In genomic region chr12:2212537-2212936, GRCh38 we compare ENCODE assay signal across 28 cellular contexts.
DNase-seq lines count a peak whose midpoint lies in the region; ATAC-seq and TF ChIP-seq lines count a peak whose summit lies in the region.
"Had no signal": no experiment of that assay in that cellular context is flagged by ENCODE, and none has a peak within 500 bp of the region (broad histone marks: within the 10 kb centered on the region; RNA-seq: fewer than 3 reads in every experiment).

No MANE protein-coding gene starts in this region.

- no peak overlapping the region for H2AFZ ChIP-seq in neural cell (ENCODE audit: low read depth, low read length)
- H2AFZ ChIP-seq: GM23248 had no signal

- intact Hi-C loops in left ventricle myocardium inferior (cut with micrococcal nuclease) (no loop called here), Right ventricle myocardium superior (cut with DNase I) (no loop called here), dorsolateral prefrontal cortex (cut with DNase I) (no loop called here)

- TF ChIP-seq RAD21 in neural cell (conservative IDR thresholded peaks at IDR 0.05) = no peak

- no peaks in the 10 kb centered on the region for H3K79me2 ChIP-seq in neural cell (replicated peaks; ENCODE audit: insufficient read depth, low read length)

- H3K4me3 ChIP-seq in left ventricle myocardium inferior = no peak overlapping the region
- H3K4me3 ChIP-seq in dorsolateral prefrontal cortex = peak overlapping the region in 1 of 59 donors; percentile 5
- peak overlapping the region; percentile 60 for H3K4me3 ChIP-seq in neural cell (ENCODE audit: low read length)
- H3K4me3 ChIP-seq: A549, breast epithelium, colonic mucosa, GM23248, lower lobe of right lung, prostate gland, SJSA1, testis had no signal

- H3K27me3 ChIP-seq in left ventricle myocardium inferior (ENCODE audit: low read depth) (no peaks in the 10 kb centered on the region), dorsolateral prefrontal cortex (no peaks in the 10 kb centered on the region), neural cell (ENCODE audit: insufficient read depth, low read depth, low read length) (no peaks in the 10 kb centered on the region)
- H3K27me3 ChIP-seq: breast epithelium, colonic mucosa, SJSA1, testis had no signal

- H4K20me1 ChIP-seq in neural cell (ENCODE audit: insufficient read depth) = no peaks in the 10 kb centered on the region

- no peak for TF ChIP-seq CTCF in left ventricle myocardium inferior (IDR thresholded peaks at IDR 0.05; ENCODE audit: borderline replicate concordance)
- no peak for TF ChIP-seq CTCF in dorsolateral prefrontal cortex (IDR thresholded peaks at IDR 0.05 in 54 of 56, conservative IDR thresholded peaks at IDR 0.05 in 2 of 56; ENCODE audit: low read depth in 1 of 56, partially characterized antibody in 56 of 56)
- TF ChIP-seq CTCF in neural cell (IDR thresholded peaks at IDR 0.05; ENCODE audit: poor library complexity, severe bottlenecking) = no peak

- H3K9me3 ChIP-seq in left ventricle myocardium inferior (replicated peaks) (no peaks in the 10 kb centered on the region), neural cell (ENCODE audit: low read length) (no peaks in the 10 kb centered on the region)
- H3K9me3 ChIP-seq: A549, breast epithelium, colonic mucosa, lower lobe of right lung, prostate gland, SJSA1, testis had no signal

- H3K36me3 ChIP-seq in left ventricle myocardium inferior (no peaks in the 10 kb centered on the region), neural cell (ENCODE audit: insufficient read depth, low read length) (no peaks in the 10 kb centered on the region)
- H3K36me3 ChIP-seq: breast epithelium, colonic mucosa, lower lobe of right lung, prostate gland had no signal

- peak overlapping the region; percentile 81 for H3K27ac ChIP-seq in left ventricle myocardium inferior (replicated peaks)
- H3K27ac ChIP-seq in dorsolateral prefrontal cortex = peak overlapping the region in 54 of 59 donors; percentile 33 to 91 (median 78)
- peak overlapping the region; percentile 98 for H3K27ac ChIP-seq in neural cell (ENCODE audit: low read length)
- H3K27ac ChIP-seq: A549, breast epithelium, colonic mucosa, GM23248, lower lobe of right lung, prostate gland, SJSA1, testis had no signal

- no peak for TF ChIP-seq EP300 in neural cell (conservative IDR thresholded peaks at IDR 0.05; ENCODE audit: poor library complexity, severe bottlenecking)

- DNase-seq in left ventricle myocardium inferior (no peak), Right ventricle myocardium superior (no peak), dorsolateral prefrontal cortex (no peak), inferior parietal cortex (ENCODE audit: extremely low spot score) (no peak), ecto neural progenitor cell (ENCODE audit: low spot score) (no peak), T-helper 2 cell (no peak)
- no peak for DNase-seq in activated naive CD4-positive, alpha-beta T cell treated with anti-CD3 and anti-CD28 coated beads, Interleukin-2, amount 50 U/mL, for 16 hours
- DNase-seq: activated CD4-positive, CD25-positive, alpha-beta regulatory T cell; activated CD8-positive, alpha-beta memory T cell treated with anti-CD3 and anti-CD28 coated beads, Interleukin-2, amount 10 ng/mL, durations not matched to agents 7 days and 5 days; activated naive CD4-positive, alpha-beta T cell; activated T-cell treated with anti-CD3 and anti-CD28 coated beads, Interleukin-2, amount 50 U/mL, for 48 hours; CD8-positive, alpha-beta T cell; colonic mucosa; DMS 273 treated with DMSO at 0.1 percent for 48 hours; EL; GM23248; lower lobe of right lung; NCI-H1105 treated with DMSO at 0.1 percent for 48 hours; NCI-H2029 treated with DMSO at 0.1 percent for 48 hours; NCI-H526 treated with DMSO at 0.1 percent for 48 hours; stimulated activated naive CD4-positive, alpha-beta T cell; T-helper 1 cell; testis had no signal

- peak overlapping the region; percentile 74 for H3K9ac ChIP-seq in neural cell (ENCODE audit: low read length)
- H3K9ac ChIP-seq: GM23248 had no signal

- ATAC-seq in Right ventricle myocardium superior (ENCODE audit: poor library complexity) = no peak
- ATAC-seq: A549; activated CD8-positive, alpha-beta memory T cell treated with anti-CD3 and anti-CD28 coated beads, Interleukin-2, amount 10 ng/mL, durations not matched to agents 7 days and 5 days; CD8-positive, alpha-beta T cell; lower lobe of right lung had no signal

- peaks cover 95% of the 10 kb centered on the region for H3K4me1 ChIP-seq in left ventricle myocardium inferior
- H3K4me1 ChIP-seq: A549, breast epithelium, colonic mucosa, lower lobe of right lung, prostate gland had no signal

- H3K4me2 ChIP-seq in neural cell (ENCODE audit: low read length) = peak overlapping the region; percentile 79
- H3K4me2 ChIP-seq: A549 had no signal

- H3K9me2 ChIP-seq in neural cell (ENCODE audit: insufficient read depth, low read length) = no peaks in the 10 kb centered on the region

- H3F3A ChIP-seq in neural cell (ENCODE audit: insufficient read depth, low read length, poor library complexity, severe bottlenecking) = no peaks in the 10 kb centered on the region

TF ChIP-seq in neural cell, 6 proteins besides CTCF, POLR2A, EP300 and RAD21:
- TF ChIP-seq POLR2AphosphoS5 (IDR thresholded peaks at IDR 0.05) (no peak), MXI1 (conservative IDR thresholded peaks at IDR 0.05; ENCODE audit: poor library complexity, severe bottlenecking) (no peak), EZH2 (IDR thresholded peaks at IDR 0.05; ENCODE audit: borderline replicate concordance, insufficient read depth, low read length, poor library complexity, severe bottlenecking) (no peak), REST (IDR thresholded peaks at IDR 0.05; ENCODE audit: borderline replicate concordance) (no peak), SMC3 (conservative IDR thresholded peaks at IDR 0.05; ENCODE audit: poor library complexity) (no peak), TAF1 (IDR thresholded peaks at IDR 0.05; ENCODE audit: low read depth) (no peak)
